ENCODE assay signal across 7 cellular contexts in genomic region chr11:82246926-82247325, GRCh38.
"Had no signal": no experiment of that assay in that cellular context is flagged by ENCODE, and none has a peak within 500 bp of the region (broad histone marks: within the 10 kb centered on the region; RNA-seq: fewer than 3 reads in every experiment).

No MANE protein-coding gene starts in this region.

- H3K4me3 Mint-ChIP-seq: HFFc6, IgD-negative memory B cell had no signal

- H3K36me3 Mint-ChIP-seq: IgD-negative memory B cell had no signal

- H3K4me3 ChIP-seq: HAP-1 had no signal

- H3K27me3 Mint-ChIP-seq: IgD-negative memory B cell had no signal

- H3K27ac Mint-ChIP-seq: HFFc6, IgD-negative memory B cell had no signal

- ATAC-seq: HCT116 had no signal

- H3K4me1 Mint-ChIP-seq: IgD-negative memory B cell had no signal

- H3K36me3 ChIP-seq: HAP-1 had no signal

- H3K9me3 ChIP-seq: HAP-1 had no signal

- H3K4me1 ChIP-seq: HAP-1 had no signal

- DNase-seq: GOT3, H7, HFFc6, KBM-7 had no signal
